Comparison of ENCODE assay signal across 8 cellular contexts in the genomic region with DNA sequence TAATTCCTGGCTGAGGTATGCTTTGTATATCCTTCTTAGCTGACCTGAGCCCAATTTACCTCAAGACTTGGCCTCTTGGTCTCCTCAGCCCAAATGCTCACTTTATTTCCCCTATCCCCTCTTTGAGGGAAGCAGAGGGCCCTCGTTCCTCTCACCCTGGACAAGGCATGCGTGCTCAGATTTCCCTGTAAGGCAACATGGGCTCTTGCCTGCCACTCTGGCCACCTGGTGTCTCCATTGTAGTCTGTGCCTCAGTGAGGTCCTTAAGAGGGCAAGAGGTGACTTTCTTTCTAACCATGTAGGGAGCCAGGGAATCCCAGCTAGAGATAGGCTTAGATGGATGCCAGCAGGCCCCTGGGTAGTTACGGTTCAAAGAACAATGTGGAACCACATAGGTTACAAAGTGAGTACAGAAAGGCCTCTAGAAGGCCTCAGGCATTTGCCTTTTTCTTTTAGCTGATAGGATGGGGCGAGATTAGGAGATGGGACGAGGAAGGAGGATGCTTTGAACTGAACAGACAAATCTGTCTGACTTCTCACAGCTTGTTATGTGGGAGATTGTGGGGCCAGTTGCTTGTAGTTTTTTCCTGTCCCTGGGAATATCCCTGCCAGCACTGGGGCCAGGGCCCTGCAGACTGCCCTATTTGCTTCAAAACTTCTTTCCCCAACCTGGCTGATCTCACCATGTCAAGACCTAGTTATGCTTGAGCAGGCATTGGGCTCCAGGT. TPM values are rescaled to one million over a fixed set of nuclear protein-coding genes. Genes with fewer than 3 reads are reported as not detected.
A peak's percentile ranks its signal among the peaks of the same experiment; 100 is the strongest.
DNase-seq lines count a peak whose midpoint lies in the region; ATAC-seq and TF ChIP-seq lines count a peak whose summit lies in the region.

No MANE protein-coding gene starts in this region.

- H3K27me3 ChIP-seq in Panc1 (ENCODE audit: control insufficient read depth, insufficient read depth, low read length) (no peaks in the 10 kb centered on the region), esophagus muscularis mucosa (no peaks in the 10 kb centered on the region), psoas muscle (ENCODE audit: insufficient read depth in 3 of 3, low read length in 2 of 3) (no peaks in the 10 kb centered on the region)

- in situ Hi-C loops in Panc1 (cut with HindIII; ENCODE audit: low pct_unique_long_range_greater_than_20kb, low sequenced_read_pairs) = no loop called here

- TF ChIP-seq CTCF in Panc1 (IDR thresholded peaks at IDR 0.05) = no peak
- no peak for TF ChIP-seq CTCF in esophagus muscularis mucosa (IDR thresholded peaks at IDR 0.05)
- TF ChIP-seq CTCF in psoas muscle (IDR thresholded peaks at IDR 0.05) = no peak

- peak overlapping the region; percentile 72 to 87 for H3K4me3 ChIP-seq in Panc1 (ENCODE audit: low read depth in 2 of 2, low read length in 2 of 2)
- H3K4me3 ChIP-seq in esophagus muscularis mucosa = peak overlapping the region; percentile 77 to 96 (median 90)
- H3K4me3 ChIP-seq in psoas muscle = peak overlapping the region; percentile 91

- intact Hi-C loops in Panc1 (cut with micrococcal nuclease; ENCODE audit: unreplicated experiment) = no loop called here
- intact Hi-C loops in esophagus muscularis mucosa (cut with DNase I) = loop anchor here (5.0 kb wide), 1 partner anchor 80 kb away; a partner anchor contains a TSS
- intact Hi-C loops in psoas muscle (cut with DNase I) = no loop called here

- TF ChIP-seq POLR2A in esophagus muscularis mucosa (IDR thresholded peaks at IDR 0.05; ENCODE audit: low read depth) = no peak

- no peaks in the 10 kb centered on the region; the same call in 1 of the 2 replicates for H3K36me3 ChIP-seq in Panc1 (ENCODE audit: control insufficient read depth, insufficient read depth, low read length)
- H3K36me3 ChIP-seq in esophagus muscularis mucosa = peaks cover 0 to under 1% (median 0%) of the 10 kb centered on the region in 4 donors
- H3K36me3 ChIP-seq in psoas muscle (ENCODE audit: insufficient read depth in 1 of 2, low read depth in 1 of 2) = peaks cover 0 to under 1% of the 10 kb centered on the region in 2 donors

- ATAC-seq in Panc1 (no peak), psoas muscle (no peak), GM19455 (IDR thresholded peaks at IDR 0.05; ENCODE audit: unreplicated experiment) (no peak), HG02884 (IDR thresholded peaks at IDR 0.05; ENCODE audit: unreplicated experiment) (no peak)

- BruUV-seq in Panc1 (replicated peaks; lab: Mats Ljungman, UMichigan) = no TSS peak

- no peak for TF ChIP-seq EP300 in esophagus muscularis mucosa (IDR thresholded peaks at IDR 0.05)

- H3K4me1 ChIP-seq in Panc1 (ENCODE audit: control insufficient read depth, insufficient read depth, low read length) (peaks cover 20% of the 10 kb centered on the region), esophagus muscularis mucosa (peaks cover 14 to 41% (median 34%) of the 10 kb centered on the region in 4 donors), psoas muscle (peaks cover 17% of the 10 kb centered on the region)

- peak; percentile 37 for DNase-seq in GF-D8 (lab: John Stamatoyannopoulos, UW)
- no peak for DNase-seq in Panc1 (ENCODE audit: low read depth, low spot score)
- DNase-seq in esophagus muscularis mucosa (ENCODE audit: extremely low spot score) = no peak
- DNase-seq in psoas muscle = no peak
- DNase-seq in pons (ENCODE audit: low spot score) = no peak
- no peak for DNase-seq in GM19240 (ENCODE audit: insufficient read length, low spot score)

- WGBS in esophagus muscularis mucosa = 87% methylated on average over 5 of the region's 5 CpGs
- WGBS in psoas muscle, 3 donors = 79 to 86% (median 82%) methylated on average over 5 of the region's 5 CpGs

- POLR2A ChIA-PET in Panc1 (lab: Charles Lee) = no interaction called here

- no peaks in the 10 kb centered on the region for H3K9me3 ChIP-seq in Panc1 (ENCODE audit: control insufficient read depth, insufficient read depth, low read depth, low read length)
- no peaks in the 10 kb centered on the region for H3K9me3 ChIP-seq in esophagus muscularis mucosa
- H3K9me3 ChIP-seq in psoas muscle = no peaks in the 10 kb centered on the region

- H3K27ac ChIP-seq in Panc1 (ENCODE audit: low read length) = peak overlapping the region; percentile 95
- H3K27ac ChIP-seq in esophagus muscularis mucosa (replicated peaks in 1 of 4) = peak overlapping the region; percentile 89 to 97 (median 94)
- H3K27ac ChIP-seq in psoas muscle = peak overlapping the region; percentile 96

- CTCF ChIA-PET in Panc1 (lab: Charles Lee) = interaction anchor here (1.2 kb wide), 1 partner anchor 257 kb away, joined by 3 read pairs; a partner anchor contains a TSS

RNA-seq across cellular contexts. Expression of a gene that starts 1.1 kb away (rescaled TPM):
- 41.2 TPM for total RNA-seq in Panc1 (2021; ENCODE audit: unreplicated experiment)
- 30.4 TPM for polyA plus RNA-seq in Panc1 (2012; ENCODE audit: insufficient read length)
- total RNA-seq in esophagus muscularis mucosa = 10 to 100 TPM; 18.9 to 24.2 (median 21.3) TPM
- total RNA-seq in psoas muscle = 10 to 100 TPM in 3 of 4 donors, 1 to 10 TPM in 1; 10.0 to 17.0 (median 13.9) TPM
- polyA plus RNA-seq in psoas muscle = 10 to 100 TPM in 2 of 3 donors, 1 to 10 TPM in 1; 8.7 to 20.2 (median 16.1) TPM

RNA-seq across cellular contexts. Expression of a gene that starts 9.7 kb away (rescaled TPM):
- total RNA-seq in Panc1 (2021; ENCODE audit: unreplicated experiment) (13.0 TPM), esophagus muscularis mucosa (1 to 10 TPM; 3.6 to 5.0 (median 4.3) TPM), psoas muscle (1 to 10 TPM in 3 of 4 donors, under 1 TPM in 1; 0.55 to 2.2 (median 1.3) TPM)
- polyA plus RNA-seq in Panc1 (2012; ENCODE audit: insufficient read length) = 6.9 TPM
- under 1 TPM; 0.20 to 0.74 (median 0.73) TPM for polyA plus RNA-seq in psoas muscle
